Comparison of ENCODE assay signal across 13 cellular contexts in the genomic region with DNA sequence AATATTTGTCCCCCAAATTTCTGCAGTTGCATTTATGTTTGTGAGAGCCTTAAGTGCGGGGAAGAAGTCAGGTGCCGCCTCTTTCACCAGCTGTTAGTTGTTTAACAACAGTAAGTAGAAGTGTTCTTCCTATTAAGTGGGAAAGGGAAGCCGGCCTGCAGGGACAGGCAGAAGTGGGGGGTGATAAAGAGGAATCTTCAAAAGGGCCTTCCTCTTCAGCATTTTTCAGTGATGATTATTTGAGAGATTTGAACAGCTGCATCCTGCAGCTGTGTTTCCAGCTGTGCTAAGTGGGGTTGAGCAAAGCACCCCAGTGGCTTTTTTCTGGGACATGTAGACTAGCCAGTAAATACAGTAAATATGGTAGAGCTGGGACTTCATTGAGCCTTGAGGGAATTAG.
DNase-seq lines count a peak whose midpoint lies in the region; ATAC-seq and TF ChIP-seq lines count a peak whose summit lies in the region.
"Had no signal": no experiment of that assay in that cellular context is flagged by ENCODE, and none has a peak within 500 bp of the region (broad histone marks: within the 10 kb centered on the region; RNA-seq: fewer than 3 reads in every experiment).

No MANE protein-coding gene starts in this region.

- peak; percentile 7 for DNase-seq in DMS 273 (lab: John Stamatoyannopoulos, UW; ENCODE audit: unreplicated experiment)
- DNase-seq in DMS 273 treated with DMSO at 0.1 percent for 48 hours (lab: John Stamatoyannopoulos, UW), result no peak
- peak; percentile 26 for DNase-seq in NCI-H187 (lab: John Stamatoyannopoulos, UW)
- DNase-seq in choroid plexus epithelial cell (ENCODE audit: low read depth), result peak; percentile 48
- DNase-seq in pons (ENCODE audit: low spot score), result peak; percentile 22
- DNase-seq in SIG-M5 (lab: John Stamatoyannopoulos, UW), result no peak
- DNase-seq: activated CD8-positive, alpha-beta memory T cell treated with anti-CD3 and anti-CD28 coated beads, Interleukin-2, amount 10 ng/mL, durations not matched to agents 7 days and 5 days; amygdala; endodermal cell had no signal

- no peak overlapping the region for H3K4me3 ChIP-seq in choroid plexus epithelial cell (ENCODE audit: low read depth, low read length)
- H3K4me3 ChIP-seq: mucosa of descending colon, thoracic aorta had no signal

- ATAC-seq in GM21529 (IDR thresholded peaks at IDR 0.05; ENCODE audit: unreplicated experiment), result no peak
- no peak for ATAC-seq in HG02840 (IDR thresholded peaks at IDR 0.05; ENCODE audit: low FRiP score, unreplicated experiment)
- ATAC-seq: activated CD8-positive, alpha-beta memory T cell treated with anti-CD3 and anti-CD28 coated beads, Interleukin-2, amount 10 ng/mL, durations not matched to agents 7 days and 5 days; mucosa of descending colon had no signal

- TF ChIP-seq CTCF in choroid plexus epithelial cell (conservative IDR thresholded peaks at IDR 0.05; ENCODE audit: low read depth, low read length), result no peak

Comparison
In these comparisons a context has a peak if more than half of its experiments do, and no peak if none do; other contexts are left out.
1. DNase-seq: peak in DMS 273 (single experiment), NCI-H187 (2 of 2), choroid plexus epithelial cell (single experiment) and pons (single experiment); none in DMS 273 treated with DMSO at 0.1 percent for 48 hours (single experiment) and SIG-M5 (single experiment).